8 cellular contexts compared by ENCODE assay signal in genomic region chr1:85527145-85527544, GRCh38. TPM values are rescaled to one million over a fixed set of nuclear protein-coding genes. Genes with fewer than 3 reads are reported as not detected.
DNase-seq lines count a peak whose midpoint lies in the region; ATAC-seq and TF ChIP-seq lines count a peak whose summit lies in the region.
"Not testable (repeated sequence)": the region's sequence is repeated elsewhere in the genome, so short reads cannot be mapped to it uniquely, and the experiment has no call there.

No MANE protein-coding gene starts in this region.

- H3K27ac ChIP-seq in lung (ENCODE audit: low read depth in 1 of 2, low read length in 1 of 2) = not testable (repeated sequence)
- H3K27ac ChIP-seq in psoas muscle (peak overlapping the region; percentile 71), uterus (peak overlapping the region; percentile 57 to 72)

- H3K4me3 ChIP-seq in lung, psoas muscle, uterus: not testable (repeated sequence)

- not testable (repeated sequence) for TF ChIP-seq CTCF in lung (IDR thresholded peaks at IDR 0.05; ENCODE audit: control extremely low read depth, extremely low read depth); psoas muscle (IDR thresholded peaks at IDR 0.05); uterus (IDR thresholded peaks at IDR 0.05)

- intact Hi-C loops in head of caudate nucleus (cut with DNase I); psoas muscle (cut with DNase I); uterus (cut with DNase I; ENCODE audit: low total_unique reads): not testable (repeated sequence)

- 26 to 56% methylated on average over 4 of the region's 4 CpGs for WGBS in lung, 2 donors
- WGBS in psoas muscle, 3 donors = 12 to 22% (median 19%) methylated on average over 4 of the region's 4 CpGs

- H3K36me3 ChIP-seq in lung (ENCODE audit: control insufficient read depth in 2 of 2, insufficient read depth in 2 of 2, low read length in 2 of 2); psoas muscle (ENCODE audit: insufficient read depth in 1 of 2, low read depth in 1 of 2); uterus: not testable (repeated sequence)

- not testable (repeated sequence) for ATAC-seq in lung (ENCODE audit: insufficient read depth, low FRiP score)
- ATAC-seq in psoas muscle = peak in 1 of 4 donors; percentile 29

- not testable (repeated sequence) for H3K4me1 ChIP-seq in lung (ENCODE audit: control insufficient read depth in 2 of 2, insufficient read depth in 2 of 2, low read length in 2 of 2); uterus
- peaks cover 16% of the 10 kb centered on the region for H3K4me1 ChIP-seq in psoas muscle

- TF ChIP-seq POLR2A in uterus (IDR thresholded peaks at IDR 0.05) = not testable (repeated sequence)

- not testable (repeated sequence) for H3K27me3 ChIP-seq in lung (ENCODE audit: control insufficient read depth, insufficient read depth); psoas muscle (ENCODE audit: insufficient read depth in 3 of 3, low read length in 2 of 3); uterus

- H3K9me3 ChIP-seq in lung (ENCODE audit: control insufficient read depth in 2 of 2, insufficient read depth in 1 of 2, low read length in 1 of 2); psoas muscle; uterus: not testable (repeated sequence)

- peak; percentile 95 for DNase-seq in EH (ENCODE audit: low read depth)
- DNase-seq in LHCN-M2 (ENCODE audit: low read depth) = peak; percentile 87
- DNase-seq in SW480 (ENCODE audit: low spot score) = peak; percentile 6
- DNase-seq in dedifferentiated amniotic fluid mesenchymal stem cell (ENCODE audit: extremely low spot score) = peak; percentile 64
- peak; percentile 4 to 77 (median 52) for DNase-seq in head of caudate nucleus
- peak; percentile 73 for DNase-seq in lung (ENCODE audit: low spot score)
- peak; percentile 54 to 63 for DNase-seq in psoas muscle
- peak; percentile 63 to 71 for DNase-seq in uterus

RNA-seq across cellular contexts. Expression of gene CCN1, which starts 53.4 kb away (rescaled TPM):
- total RNA-seq in LHCN-M2 (2014; rRNA removed) = 23.1 and 28.7 TPM in 2 replicates
- polyA plus RNA-seq in LHCN-M2 (2012) = 427 TPM
- total RNA-seq in lung = 100 to 1,000 TPM in 1 of 2 donors, 10 to 100 TPM in 1; 75.6 to 116 TPM
- polyA plus RNA-seq in lung = 100 to 1,000 TPM in 1 of 2 donors, 10 to 100 TPM in 1; 99.7 to 210 TPM
- total RNA-seq in psoas muscle = 100 to 1,000 TPM in 2 of 4 donors, 10 to 100 TPM in 2; 43.3 to 171 (median 103) TPM
- 10 to 100 TPM in 2 of 3 donors, 1 to 10 TPM in 1; 10.0 to 21.6 (median 20.5) TPM for polyA plus RNA-seq in psoas muscle
- 100 to 1,000 TPM in 2 of 4 donors, 10 to 100 TPM in 2; 28.2 to 324 (median 134) TPM for total RNA-seq in uterus

Comparison
In these comparisons a context has a peak if more than half of its experiments do, and no peak if none do; other contexts are left out.
1. DNase-seq: peak in every context shown above with its lines; median percentile 95 in EH; 87 in LHCN-M2; 73 in lung; 67 in uterus; 64 in dedifferentiated amniotic fluid mesenchymal stem cell; 58 in psoas muscle; 52 in head of caudate nucleus; 6 in SW480.